Comparison of ENCODE assay signal across 35 cellular contexts in the genomic region with DNA sequence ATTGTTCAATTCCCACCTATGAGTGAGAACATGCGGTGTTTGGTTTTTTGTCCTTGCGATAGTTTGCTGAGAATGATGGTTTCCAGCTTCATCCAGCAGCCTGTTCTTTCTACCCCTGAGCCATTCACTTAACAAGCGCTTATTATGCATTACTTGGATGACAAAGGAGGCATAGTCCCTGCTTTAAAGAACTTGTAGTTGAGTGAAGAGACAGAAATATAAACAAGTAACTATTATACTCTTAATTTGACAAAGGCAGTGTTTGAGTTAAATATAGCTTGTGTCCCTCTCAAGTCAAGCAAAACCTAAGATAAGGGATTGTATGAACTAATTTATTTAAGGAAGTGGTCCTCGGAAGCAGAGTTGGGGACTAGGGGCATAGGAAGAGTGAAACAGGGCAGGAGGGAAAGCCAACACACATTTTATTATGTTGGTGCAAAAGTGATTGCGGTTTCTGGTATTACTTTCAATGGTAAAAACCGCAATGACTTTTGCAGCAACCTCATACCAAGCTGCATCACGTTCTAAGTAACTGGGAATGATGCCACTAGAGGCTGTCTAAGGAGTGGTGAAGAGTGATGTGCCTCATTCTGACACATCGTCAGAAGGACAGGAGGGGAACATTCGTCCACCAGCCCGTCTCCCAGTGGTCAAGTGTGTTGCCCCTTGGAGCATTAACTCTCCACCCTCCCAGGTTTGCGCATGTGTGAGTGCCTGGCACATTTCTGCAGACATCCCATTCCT. TPM values are rescaled to one million over a fixed set of nuclear protein-coding genes. Genes with fewer than 3 reads are reported as not detected.
DNase-seq lines count a peak whose midpoint lies in the region; ATAC-seq, FAIRE-seq and TF ChIP-seq lines count a peak whose summit lies in the region.
"Had no signal": no experiment of that assay in that cellular context is flagged by ENCODE, and none has a peak within 500 bp of the region (broad histone marks: within the 10 kb centered on the region; RNA-seq: fewer than 3 reads in every experiment).

No MANE protein-coding gene starts in this region.

- intact Hi-C loops in K562 (cut with micrococcal nuclease) = loop anchor here (2.0 kb wide), 1 partner anchor 123 kb away; no protein-coding TSS in a partner anchor

- H3K9me3 ChIP-seq in K562 (replicated peaks; ENCODE audit: control insufficient read depth, insufficient read depth, low read depth, low read length) = no peaks in the 10 kb centered on the region
- H3K9me3 ChIP-seq: psoas muscle, SJCRH30, vagina had no signal

- no peak overlapping the region for H2AFZ ChIP-seq in K562 (ENCODE audit: low read depth, low read length)

- peak; percentile 3 for DNase-seq in NCI-H2227 (lab: John Stamatoyannopoulos, UW; ENCODE audit: unreplicated experiment)
- DNase-seq in NCI-H2227 treated with DMSO at 0.1 percent for 48 hours (lab: John Stamatoyannopoulos, UW) = no peak
- peak; percentile 35 for DNase-seq in HFFc6
- no peak for DNase-seq in K562 (ENCODE audit: extremely low read depth in 1 of 4, low spot score in 3 of 4)
- peak; percentile 51 for DNase-seq in islet precursor cell
- DNase-seq in mesenteric fat pad (ENCODE audit: low spot score) = no peak
- no peak for DNase-seq in D341Med (ENCODE audit: low spot score)
- no peak for DNase-seq in T1000 (lab: John Stamatoyannopoulos, UW)
- DNase-seq: activated CD4-positive, alpha-beta memory T cell treated with anti-CD3 and anti-CD28 coated beads, Interleukin-2, amount 10 ng/mL, durations not matched to agents 7 days and 5 days; activated CD4-positive, CD25-positive, alpha-beta regulatory T cell treated with anti-CD3 and anti-CD28 coated beads, Interleukin-2, amount 50 U/mL, for 72 hours; activated naive CD8-positive, alpha-beta T cell treated with anti-CD3 and anti-CD28 coated beads for 36 hours; AML-193; CD4-positive, alpha-beta T cell; HCEC 1CT; head of caudate nucleus; KBM-7; left colon; mesenchymal stem cell; MM.1S; NCI-H1417; NCI-H2081; NCI-H510A treated with DMSO at 0.1 percent for 48 hours; psoas muscle; SJCRH30; stimulated activated naive CD8-positive, alpha-beta T cell treated with anti-CD3 and anti-CD28 coated beads, Interleukin-15, amount 100 ng/mL, for 72 hours; T-helper 1 cell had no signal

- in situ Hi-C loops in K562 (cut with MboI) = loop anchor here (5.0 kb wide), 1 partner anchor 128 kb away; no protein-coding TSS in a partner anchor

- CTCF ChIA-PET in K562 (lab: Yijun Ruan, JAX; ENCODE audit: low intra/inter-chr PET ratio) = no interaction called here

- TF ChIP-seq RAD21 in K562 (CRISPR knock-in tag; conservative IDR thresholded peaks at IDR 0.05 in 1 of 2, IDR thresholded peaks at IDR 0.05 in 1 of 2) = no peak

- H3K36me3 Mint-ChIP-seq in HFFc6 (ENCODE audit: low read depth) = no peaks in the 10 kb centered on the region

- H3K36me3 ChIP-seq in K562 (ENCODE audit: control insufficient read depth, insufficient read depth, low read length) = no peaks in the 10 kb centered on the region
- H3K36me3 ChIP-seq: SJCRH30, vagina had no signal

- H3K9ac ChIP-seq in K562 (ENCODE audit: insufficient read depth in 1 of 2, low read depth in 2 of 2, low read length in 2 of 2) = no peak overlapping the region

- FAIRE-seq in K562 (lab: Jason Lieb, UNC) = no peak
- FAIRE-seq: endothelial cell of umbilical vein, GM12892, TTC549 had no signal

- peaks cover 5% of the 10 kb centered on the region; the same call in 1 of the 2 replicates for H4K20me1 ChIP-seq in K562 (replicated peaks; ENCODE audit: control insufficient read depth, insufficient read depth, low read length)

- no peak for TF ChIP-seq EP300 in K562 (IDR thresholded peaks at IDR 0.05; ENCODE audit: low read length)

- no peak for ATAC-seq in K562
- ATAC-seq: left colon; Panc1; psoas muscle; stimulated activated naive CD8-positive, alpha-beta T cell treated with anti-CD3 and anti-CD28 coated beads, Interleukin-15, amount 100 ng/mL, for 72 hours had no signal

- whole genome bisulfite sequencing in K562 (ENCODE audit: insufficient coverage, low coverage, missing lambda C conversion rate) = 26% methylated on average over 11 of the region's 11 CpGs

- no peaks in the 10 kb centered on the region for H3K79me2 ChIP-seq in K562 (ENCODE audit: control insufficient read depth, insufficient read depth, low read length)

- no peak overlapping the region for H3K27ac Mint-ChIP-seq in HFFc6
- H3K27ac Mint-ChIP-seq: activated CD4-positive, alpha-beta memory T cell treated with anti-CD3 and anti-CD28 coated beads, Interleukin-2, amount 10 ng/mL, durations not matched to agents 7 days and 5 days; activated naive CD8-positive, alpha-beta T cell treated with anti-CD3 and anti-CD28 coated beads for 36 hours; CD4-positive, alpha-beta T cell had no signal

- H3K9me1 ChIP-seq in K562 (ENCODE audit: control insufficient read depth, insufficient read depth, low read length) = no peaks in the 10 kb centered on the region

- TF ChIP-seq CTCF in HFFc6 (IDR thresholded peaks at IDR 0.05) = no peak
- no peak for TF ChIP-seq CTCF in K562 (IDR thresholded peaks at IDR 0.05 in 2 of 3, conservative IDR thresholded peaks at IDR 0.05 in 1 of 3; ENCODE audit: insufficient read depth in 2 of 3, low read depth in 1 of 3, low read length in 3 of 3)

- H3K27me3 ChIP-seq in K562 (ENCODE audit: control insufficient read depth in 2 of 2, insufficient read depth in 2 of 2, low read length in 2 of 2) = peaks cover 6 to 28% of the 10 kb centered on the region in 2 experiments; a peak in 4 of 5 replicates
- H3K27me3 ChIP-seq: SJCRH30, vagina had no signal

- H3K4me3 Mint-ChIP-seq in HFFc6 = no peak overlapping the region
- H3K4me3 Mint-ChIP-seq: activated CD4-positive, alpha-beta memory T cell treated with anti-CD3 and anti-CD28 coated beads, Interleukin-2, amount 10 ng/mL, durations not matched to agents 7 days and 5 days; activated naive CD8-positive, alpha-beta T cell treated with anti-CD3 and anti-CD28 coated beads for 36 hours; CD4-positive, alpha-beta T cell; stimulated activated naive CD8-positive, alpha-beta T cell treated with anti-CD3 and anti-CD28 coated beads, Interleukin-15, amount 100 ng/mL, for 72 hours had no signal

- TF ChIP-seq POLR2A in K562 (conservative IDR thresholded peaks at IDR 0.05) = no peak

- POLR2A ChIA-PET in K562 (lab: Yijun Ruan, JAX) = no interaction called here

- no TSS peak for BruUV-seq in K562 (replicated peaks; lab: Mats Ljungman, UMichigan)

- H3K27ac ChIP-seq in K562 (ENCODE audit: extremely low read depth, low read depth, low read length) = no peak overlapping the region
- H3K27ac ChIP-seq: psoas muscle, SJCRH30, vagina had no signal

- H3K9me3 Mint-ChIP-seq in HFFc6 = no peaks in the 10 kb centered on the region
- H3K9me3 Mint-ChIP-seq: activated CD4-positive, alpha-beta memory T cell treated with anti-CD3 and anti-CD28 coated beads, Interleukin-2, amount 10 ng/mL, durations not matched to agents 7 days and 5 days; activated naive CD8-positive, alpha-beta T cell treated with anti-CD3 and anti-CD28 coated beads for 36 hours; CD4-positive, alpha-beta T cell; stimulated activated naive CD8-positive, alpha-beta T cell treated with anti-CD3 and anti-CD28 coated beads, Interleukin-15, amount 100 ng/mL, for 72 hours had no signal

- no peak overlapping the region for H3K4me3 ChIP-seq in K562
- H3K4me3 ChIP-seq: psoas muscle, SJCRH30, vagina had no signal

- H3K4me2 ChIP-seq in K562 (ENCODE audit: insufficient read depth, low read length) = no peak overlapping the region

- no peaks in the 10 kb centered on the region for H3K4me1 Mint-ChIP-seq in HFFc6 (ENCODE audit: low read depth)
- H3K4me1 Mint-ChIP-seq: activated naive CD8-positive, alpha-beta T cell treated with anti-CD3 and anti-CD28 coated beads for 36 hours had no signal

- no peaks in the 10 kb centered on the region; a peak in 1 of 5 replicates for H3K4me1 ChIP-seq in K562 (replicated peaks in 1 of 2; ENCODE audit: control insufficient read depth in 2 of 2, insufficient read depth in 2 of 2, low read length in 2 of 2)
- H3K4me1 ChIP-seq: psoas muscle, SJCRH30, vagina had no signal

- peaks cover 2% of the 10 kb centered on the region for H3K27me3 Mint-ChIP-seq in HFFc6 (ENCODE audit: insufficient read depth)
- H3K27me3 Mint-ChIP-seq: activated CD4-positive, alpha-beta memory T cell treated with anti-CD3 and anti-CD28 coated beads, Interleukin-2, amount 10 ng/mL, durations not matched to agents 7 days and 5 days; activated naive CD8-positive, alpha-beta T cell treated with anti-CD3 and anti-CD28 coated beads for 36 hours; CD4-positive, alpha-beta T cell; stimulated activated naive CD8-positive, alpha-beta T cell treated with anti-CD3 and anti-CD28 coated beads, Interleukin-15, amount 100 ng/mL, for 72 hours had no signal

RNA-seq across cellular contexts. Expression of a gene that starts 41.8 kb away (rescaled TPM):
- 10 to 100 TPM; 39.0 to 49.0 (median 43.6) TPM for total RNA-seq in HFFc6 (2021; fragmentation: NEBNext Ultra II Directional; extraction: Animal tissue kit (Norgen Biotek cat#: 25700))
- total RNA-seq in K562 (2011; cell fraction: chromatin; rRNA removed; ENCODE audit: low replicate concordance) = 20.5 and 30.3 TPM in 2 replicates
- 17.8 and 19.8 TPM in 2 replicates for total RNA-seq in K562 (2011; cell fraction: nucleolus; rRNA removed)
- total RNA-seq in K562 (2011; cell fraction: nucleoplasm; rRNA removed) = 24.1 and 36.3 TPM in 2 replicates
- 9.4 and 14.4 TPM in 2 replicates for total RNA-seq in K562 (2014; rRNA removed)
- 16.6 and 17.3 TPM in 2 replicates for total RNA-seq in K562 (2014; rRNA removed; fragmentation: Illumina TruSeq; extraction: Trizol)
- total RNA-seq in K562 (2015; rRNA removed; fragmentation: Illumina TruSeq; extraction: Trizol) = 16.6 and 17.2 TPM in 2 replicates
- 28.6 and 29.7 TPM in 2 replicates for total RNA-seq in K562 (2021)
- 27.1 and 28.9 TPM in 2 replicates for polyA plus RNA-seq in K562 (2011; rRNA removed)
- polyA plus RNA-seq in K562 (2011; cell fraction: cytosol; rRNA removed) = 28.6 and 28.7 TPM in 2 replicates
- polyA plus RNA-seq in K562 (2011; cell fraction: nucleus; rRNA removed) = 14.7 and 16.9 TPM in 2 replicates
- polyA plus RNA-seq in K562 (2012) = 24.7 and 27.3 TPM in 2 replicates
- polyA plus RNA-seq in K562 (2014; fragmentation: Illumina TruSeq; extraction: Trizol) = 26.6 and 27.7 TPM in 2 replicates
- 1 to 10 TPM; 5.7 to 6.4 TPM for polyA plus RNA-seq in K562 (2014; fragmentation: Nextera tagmentation; extraction: Ambion mirVana)
- 26.9 and 39.7 TPM in 2 replicates for polyA plus RNA-seq in K562 (2014; rRNA removed)
- 27.8 and 36.5 TPM in 2 replicates for polyA minus RNA-seq in K562 (2011; rRNA and poly(A)+ RNA removed)
- 11.0 and 13.0 TPM in 2 replicates for polyA minus RNA-seq in K562 (2011; cell fraction: cytosol; rRNA and poly(A)+ RNA removed)
- polyA minus RNA-seq in K562 (2011; cell fraction: nucleus; rRNA and poly(A)+ RNA removed) = 10.4 and 13.9 TPM in 2 replicates
- 51.9 TPM for total RNA-seq in mesenteric fat pad

RNA-seq across cellular contexts. Expression of a gene that starts 44.9 kb away (rescaled TPM):
- total RNA-seq in HFFc6 (2021; fragmentation: NEBNext Ultra II Directional; extraction: Animal tissue kit (Norgen Biotek cat#: 25700)) = not detected
- not detected in 2 replicates for total RNA-seq in K562 (2011; cell fraction: chromatin; rRNA removed; ENCODE audit: low replicate concordance)
- total RNA-seq in K562 (2011; cell fraction: nucleolus; rRNA removed) = not detected in 2 replicates
- total RNA-seq in K562 (2011; cell fraction: nucleoplasm; rRNA removed) = not detected in 2 replicates
- total RNA-seq in K562 (2014; rRNA removed) (not detected in 2 replicates), K562 (2014; rRNA removed; fragmentation: Illumina TruSeq; extraction: Trizol) (not detected in 2 replicates), K562 (2015; rRNA removed; fragmentation: Illumina TruSeq; extraction: Trizol) (not detected in 2 replicates), K562 (2021) (not detected in 2 replicates), mesenteric fat pad (not detected)
- polyA plus RNA-seq in K562 (2011; rRNA removed) (not detected in 2 replicates), K562 (2014; fragmentation: Illumina TruSeq; extraction: Trizol) (not detected in 2 replicates), K562 (2014; fragmentation: Nextera tagmentation; extraction: Ambion mirVana) (not detected), K562 (2014; rRNA removed) (not detected in 2 replicates)
- not detected in 2 replicates for polyA plus RNA-seq in K562 (2011; cell fraction: cytosol; rRNA removed)
- not detected in 2 replicates for polyA plus RNA-seq in K562 (2011; cell fraction: nucleus; rRNA removed)
- not detected in 2 replicates for polyA plus RNA-seq in K562 (2012)
- not detected in 2 replicates for polyA minus RNA-seq in K562 (2011; rRNA and poly(A)+ RNA removed)
- polyA minus RNA-seq in K562 (2011; cell fraction: cytosol; rRNA and poly(A)+ RNA removed) = not detected in 2 replicates
- polyA minus RNA-seq in K562 (2011; cell fraction: nucleus; rRNA and poly(A)+ RNA removed) = not detected in 2 replicates
- total RNA-seq: A172; activated CD4-positive, alpha-beta memory T cell treated with anti-CD3 and anti-CD28 coated beads, Interleukin-2, amount 10 ng/mL, durations not matched to agents 7 days and 5 days; activated naive CD8-positive, alpha-beta T cell treated with anti-CD3 and anti-CD28 coated beads for 36 hours; CD4-positive, alpha-beta T cell; cerebellum; endothelial cell of umbilical vein; HT1080; left colon; psoas muscle; SJCRH30; vagina had no signal
- polyA plus RNA-seq: endothelial cell of umbilical vein, psoas muscle, thymus had no signal

Comparison
In these comparisons a context has a peak if more than half of its experiments do, and no peak if none do; other contexts are left out.
1. DNase-seq: peak in NCI-H2227 (single experiment), HFFc6 (single experiment) and islet precursor cell (single experiment); none in NCI-H2227 treated with DMSO at 0.1 percent for 48 hours (single experiment), K562 (0 of 4), mesenteric fat pad (single experiment), D341Med (single experiment) and T1000 (single experiment).